22 cellular contexts compared by ENCODE assay signal in the genomic region with DNA sequence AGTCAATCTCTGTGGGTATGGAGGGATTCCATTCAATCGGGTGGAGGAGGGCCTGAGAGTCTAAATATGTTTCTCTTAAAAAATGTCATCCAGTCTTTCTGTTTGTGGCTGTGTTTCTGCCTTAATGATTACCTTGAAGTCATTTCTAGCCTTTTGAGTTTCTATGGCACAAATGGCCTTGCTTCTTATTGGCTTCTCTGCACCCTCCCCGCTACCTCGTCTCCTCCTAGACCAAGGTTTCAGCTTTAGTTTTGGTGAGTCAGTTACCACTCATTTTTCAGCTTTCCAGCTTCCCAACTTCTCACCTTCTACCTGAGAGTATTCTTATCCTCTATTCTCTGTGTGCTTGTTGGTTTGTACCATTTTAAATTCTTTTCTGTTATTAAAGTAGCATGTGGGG.
"Had no signal": no experiment of that assay in that cellular context is flagged by ENCODE, and none has a peak within 500 bp of the region (broad histone marks: within the 10 kb centered on the region; RNA-seq: fewer than 3 reads in every experiment).

No MANE protein-coding gene starts in this region.

- H3K27ac ChIP-seq: dorsolateral prefrontal cortex, esophagus squamous epithelium, parathyroid adenoma, psoas muscle, spleen, testis, tibial nerve had no signal

- H3K4me1 ChIP-seq: esophagus squamous epithelium, parathyroid adenoma, psoas muscle, spleen, testis, tibial nerve had no signal

- H3K4me3 ChIP-seq: dorsolateral prefrontal cortex, esophagus squamous epithelium, gastroesophageal sphincter, psoas muscle, spleen, testis, tibial nerve had no signal

- H3K27me3 ChIP-seq: dorsolateral prefrontal cortex, esophagus squamous epithelium, gastroesophageal sphincter, spleen, testis, tibial nerve had no signal

- H3K9me3 ChIP-seq: psoas muscle, testis had no signal

- H3K9me3 Mint-ChIP-seq: stimulated activated naive B cell treated with anti-CD40 and anti-IgM and Interleukin-4, amounts not matched to agents 10 μg/mL and 1 μg/mL and 100 μg/mL, for 72 hours; stimulated activated naive CD8-positive, alpha-beta T cell treated with anti-CD3 and anti-CD28 coated beads, Interleukin-15, amount 100 ng/mL, for 72 hours had no signal

- H3K4me1 Mint-ChIP-seq: mesothelial cell of epicardium; nephron; stimulated activated naive B cell treated with anti-CD40 and anti-IgM and Interleukin-4, amounts not matched to agents 10 μg/mL and 1 μg/mL and 100 μg/mL, for 72 hours had no signal

- ATAC-seq: gastroesophageal sphincter; psoas muscle; sciatic nerve; stimulated activated naive B cell treated with anti-CD40 and anti-IgM and Interleukin-4, amounts not matched to agents 10 μg/mL and 1 μg/mL and 100 μg/mL, for 72 hours; stimulated activated naive CD8-positive, alpha-beta T cell treated with anti-CD3 and anti-CD28 coated beads, Interleukin-15, amount 100 ng/mL, for 72 hours had no signal

- DNase-seq: cortex of kidney; dorsolateral prefrontal cortex; effector CD8-positive, alpha-beta T cell; esophagus squamous epithelium; foreskin fibroblast; glutamatergic neuron; islet precursor cell; psoas muscle; retina; spleen; stimulated activated CD4-positive, alpha-beta T cell treated with anti-CD3 and anti-CD28 coated beads, Interleukin-15, amount 100 ng/mL, for 24 hours; stimulated activated CD4-positive, alpha-beta T cell treated with anti-CD3 and anti-CD28 coated beads, Interleukin-1b, Interleukin-23, amount 100 ng/mL, for 48 hours; stimulated activated CD4-positive, alpha-beta T cell treated with anti-CD3 and anti-CD28 coated beads, Interleukin-4, amount 100 ng/mL, for 24 hours; stimulated activated naive B cell treated with anti-CD40 and anti-IgM and Interleukin-4, amounts not matched to agents 10 μg/mL and 1 μg/mL and 100 μg/mL, for 72 hours; stimulated activated naive CD8-positive, alpha-beta T cell treated with anti-CD3 and anti-CD28 coated beads, Interleukin-15, amount 100 ng/mL, for 72 hours; testis had no signal

- H3K4me3 Mint-ChIP-seq: mesothelial cell of epicardium; nephron; stimulated activated naive B cell treated with anti-CD40 and anti-IgM and Interleukin-4, amounts not matched to agents 10 μg/mL and 1 μg/mL and 100 μg/mL, for 72 hours; stimulated activated naive CD8-positive, alpha-beta T cell treated with anti-CD3 and anti-CD28 coated beads, Interleukin-15, amount 100 ng/mL, for 72 hours had no signal

- H3K27ac Mint-ChIP-seq: nephron; stimulated activated naive B cell treated with anti-CD40 and anti-IgM and Interleukin-4, amounts not matched to agents 10 μg/mL and 1 μg/mL and 100 μg/mL, for 72 hours had no signal

- H3K27me3 Mint-ChIP-seq: stimulated activated naive B cell treated with anti-CD40 and anti-IgM and Interleukin-4, amounts not matched to agents 10 μg/mL and 1 μg/mL and 100 μg/mL, for 72 hours; stimulated activated naive CD8-positive, alpha-beta T cell treated with anti-CD3 and anti-CD28 coated beads, Interleukin-15, amount 100 ng/mL, for 72 hours had no signal
